In genomic region chr1:60620107-60620506, GRCh38 we compare ENCODE assay signal across 17 cellular contexts.
"Had no signal": no experiment of that assay in that cellular context is flagged by ENCODE, and none has a peak within 500 bp of the region (broad histone marks: within the 10 kb centered on the region; RNA-seq: fewer than 3 reads in every experiment).

No MANE protein-coding gene starts in this region.

- H3K27ac Mint-ChIP-seq: activated CD4-positive, alpha-beta memory T cell treated with anti-CD3 and anti-CD28 coated beads for 36 hours; activated CD8-positive, alpha-beta memory T cell treated with anti-CD3 and anti-CD28 coated beads, Interleukin-2, amount 10 ng/mL, durations not matched to agents 7 days and 5 days; activated naive CD4-positive, alpha-beta T cell treated with anti-CD3 and anti-CD28 coated beads, Interleukin-2, amount 10 ng/mL, durations not matched to agents 7 days and 5 days; effector memory CD8-positive, alpha-beta T cell had no signal

- H3K4me1 Mint-ChIP-seq: activated CD8-positive, alpha-beta memory T cell treated with anti-CD3 and anti-CD28 coated beads, Interleukin-2, amount 10 ng/mL, durations not matched to agents 7 days and 5 days; activated naive CD4-positive, alpha-beta T cell treated with anti-CD3 and anti-CD28 coated beads, Interleukin-2, amount 10 ng/mL, durations not matched to agents 7 days and 5 days had no signal

- H3K36me3 Mint-ChIP-seq: activated CD4-positive, alpha-beta memory T cell treated with anti-CD3 and anti-CD28 coated beads for 36 hours; activated CD8-positive, alpha-beta memory T cell treated with anti-CD3 and anti-CD28 coated beads, Interleukin-2, amount 10 ng/mL, durations not matched to agents 7 days and 5 days; activated naive CD4-positive, alpha-beta T cell treated with anti-CD3 and anti-CD28 coated beads, Interleukin-2, amount 10 ng/mL, durations not matched to agents 7 days and 5 days had no signal

- H3K27me3 ChIP-seq: sigmoid colon, stomach, uterus had no signal

- H3K9me3 ChIP-seq: psoas muscle, sigmoid colon, stomach, uterus had no signal

- H3K4me3 ChIP-seq: lung, psoas muscle, sigmoid colon, stomach, uterus had no signal

- H3K27ac ChIP-seq: epithelial cell of prostate, psoas muscle, stomach, uterus had no signal

- H3K36me3 ChIP-seq: sigmoid colon, stomach, uterus had no signal

- H3K4me3 Mint-ChIP-seq: activated CD4-positive, alpha-beta memory T cell treated with anti-CD3 and anti-CD28 coated beads for 36 hours; activated CD8-positive, alpha-beta memory T cell treated with anti-CD3 and anti-CD28 coated beads, Interleukin-2, amount 10 ng/mL, durations not matched to agents 7 days and 5 days; activated naive CD4-positive, alpha-beta T cell treated with anti-CD3 and anti-CD28 coated beads, Interleukin-2, amount 10 ng/mL, durations not matched to agents 7 days and 5 days; effector memory CD8-positive, alpha-beta T cell; neural crest cell had no signal

- ATAC-seq: activated CD8-positive, alpha-beta memory T cell treated with anti-CD3 and anti-CD28 coated beads, Interleukin-2, amount 10 ng/mL, durations not matched to agents 7 days and 5 days; effector memory CD8-positive, alpha-beta T cell; psoas muscle had no signal

- H3K27me3 Mint-ChIP-seq: activated naive CD4-positive, alpha-beta T cell treated with anti-CD3 and anti-CD28 coated beads, Interleukin-2, amount 10 ng/mL, durations not matched to agents 7 days and 5 days had no signal

- DNase-seq: activated CD4-positive, alpha-beta memory T cell treated with anti-CD3 and anti-CD28 coated beads for 36 hours; activated CD8-positive, alpha-beta memory T cell treated with anti-CD3 and anti-CD28 coated beads, Interleukin-2, amount 10 ng/mL, durations not matched to agents 7 days and 5 days; activated naive CD4-positive, alpha-beta T cell treated with anti-CD3 and anti-CD28 coated beads, Interleukin-2, amount 10 ng/mL, durations not matched to agents 7 days and 5 days; activated T-cell treated with anti-CD3 and anti-CD28 coated beads, Interleukin-2, amount 50 U/mL, for 1 hour; central memory CD4-positive, alpha-beta T cell; effector memory CD8-positive, alpha-beta T cell; kidney glomerular epithelial cell; psoas muscle; sigmoid colon; SK-N-SH; stimulated activated CD4-positive, alpha-beta T cell treated with anti-CD3 and anti-CD28 coated beads, Interleukin-2, amount 100 ng/mL, for 24 hours; stomach; T-helper 1 cell; uterus had no signal

- H3K4me1 ChIP-seq: psoas muscle, uterus had no signal
